ENCODE assay signal across 9 cellular contexts in the genomic region with DNA sequence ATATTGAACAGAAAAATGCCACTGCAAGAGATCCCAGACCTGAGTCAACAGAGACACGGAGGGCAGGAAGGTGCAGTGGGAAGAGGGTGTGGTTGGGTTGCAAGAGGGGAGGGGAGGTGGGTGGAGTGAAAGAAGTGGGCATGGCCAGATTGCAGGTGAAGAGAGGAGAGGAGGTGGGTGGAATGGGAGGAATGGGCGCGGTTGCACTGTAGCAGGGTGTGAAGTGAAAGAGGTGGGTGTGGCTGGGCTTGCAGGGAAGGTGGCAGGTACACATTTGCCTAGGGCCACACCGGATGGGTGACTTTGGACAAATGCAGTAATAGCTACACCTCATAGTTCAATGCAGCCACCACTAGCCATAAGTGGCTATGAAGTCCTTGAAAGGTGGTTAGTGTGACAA.
DNase-seq lines count a peak whose midpoint lies in the region; ATAC-seq and TF ChIP-seq lines count a peak whose summit lies in the region.
"Had no signal": no experiment of that assay in that cellular context is flagged by ENCODE, and none has a peak within 500 bp of the region (broad histone marks: within the 10 kb centered on the region; RNA-seq: fewer than 3 reads in every experiment).

No MANE protein-coding gene starts in this region.

- WGBS in spleen, 5 donors, result 54 to 67% (median 66%) methylated on average over 4 of the region's 4 CpGs

- POLR2A ChIA-PET in WTC11 (lab: Charles Lee), result no interaction called here

- no peaks in the 10 kb centered on the region for H3K27me3 Mint-ChIP-seq in activated T-cell treated with anti-CD3 and anti-CD28 coated beads, Interleukin-2, amount 50 U/mL, for 72 hours (ENCODE audit: low read depth)
- no peaks in the 10 kb centered on the region; the same call in 1 of the 2 replicates for H3K27me3 Mint-ChIP-seq in WTC11 (ENCODE audit: low read depth)
- H3K27me3 Mint-ChIP-seq in glutamatergic neuron (ENCODE audit: unreplicated experiment), result no peaks in the 10 kb centered on the region

- no peak for ATAC-seq in activated T-cell treated with anti-CD3 and anti-CD28 coated beads, Interleukin-2, amount 50 U/mL, for 72 hours (replicated peaks in 1 of 2)
- ATAC-seq in HG03039 (IDR thresholded peaks at IDR 0.05; ENCODE audit: unreplicated experiment) (peak; percentile 33), WTC11 (peak; percentile 100), GM21390 (IDR thresholded peaks at IDR 0.05; ENCODE audit: unreplicated experiment) (no peak), Right ventricle myocardium inferior (no peak)

- no peaks in the 10 kb centered on the region for H3K9me3 Mint-ChIP-seq in activated T-cell treated with anti-CD3 and anti-CD28 coated beads, Interleukin-2, amount 50 U/mL, for 72 hours
- no peaks in the 10 kb centered on the region for H3K9me3 Mint-ChIP-seq in WTC11
- H3K9me3 Mint-ChIP-seq in glutamatergic neuron (ENCODE audit: unreplicated experiment), result no peaks in the 10 kb centered on the region
- H3K9me3 Mint-ChIP-seq: brain had no signal

- CTCF ChIA-PET in WTC11 (lab: Charles Lee), result no interaction called here

- no peak overlapping the region for H3K4me3 ChIP-seq in spleen

- peak in 1 of 2 donors; percentile 11 for DNase-seq in activated T-cell treated with anti-CD3 and anti-CD28 coated beads, Interleukin-2, amount 50 U/mL, for 72 hours
- DNase-seq in activated T-cell treated with anti-CD3 and anti-CD28 coated beads, Interleukin-2, amount 50 U/mL, for 48 hours, result no peak
- peak; percentile 63 for DNase-seq in WTC11 (ENCODE audit: low spot score)
- DNase-seq in spleen, result no peak
- DNase-seq in glutamatergic neuron, result no peak
- no peak for DNase-seq in Right ventricle myocardium inferior (ENCODE audit: missing footprints)

- peaks cover 75% of the 10 kb centered on the region for H3K4me1 Mint-ChIP-seq in activated T-cell treated with anti-CD3 and anti-CD28 coated beads, Interleukin-2, amount 50 U/mL, for 72 hours (ENCODE audit: low read depth)
- H3K4me1 Mint-ChIP-seq in WTC11 (peaks cover 3% of the 10 kb centered on the region; the same call in 1 of the 2 replicates), glutamatergic neuron (ENCODE audit: low read depth, unreplicated experiment) (peaks cover 10% of the 10 kb centered on the region)

- intact Hi-C loops in spleen (cut with DNase I; ENCODE audit: low total_unique reads) (no loop called here), Right ventricle myocardium inferior (cut with DNase I) (no loop called here)

- peaks cover 0 to 1% of the 10 kb centered on the region in 2 donors for H3K36me3 Mint-ChIP-seq in activated T-cell treated with anti-CD3 and anti-CD28 coated beads, Interleukin-2, amount 50 U/mL, for 72 hours (ENCODE audit: insufficient read depth in 2 of 2)
- H3K36me3 Mint-ChIP-seq in WTC11 (no peaks in the 10 kb centered on the region), glutamatergic neuron (ENCODE audit: unreplicated experiment) (no peaks in the 10 kb centered on the region)
- H3K36me3 Mint-ChIP-seq: brain had no signal

- no peaks in the 10 kb centered on the region for H3K9me3 ChIP-seq in spleen

- TF ChIP-seq POLR2A in spleen (IDR thresholded peaks at IDR 0.05), result no peak

- peak overlapping the region in 5 of 8 donors; percentile 5 to 82 (median 71) for H3K27ac ChIP-seq in spleen

- TF ChIP-seq CTCF in WTC11 (IDR thresholded peaks at IDR 0.05) (no peak), spleen (IDR thresholded peaks at IDR 0.05 in 8 of 11, conservative IDR thresholded peaks at IDR 0.05 in 3 of 11) (no peak), glutamatergic neuron (IDR thresholded peaks at IDR 0.05; ENCODE audit: partially characterized antibody, unreplicated experiment) (no peak)

- H3K4me1 ChIP-seq in spleen, result peaks cover 10 to 85% (median 63%) of the 10 kb centered on the region in 6 donors

- no peak overlapping the region for H3K27ac Mint-ChIP-seq in activated T-cell treated with anti-CD3 and anti-CD28 coated beads, Interleukin-2, amount 50 U/mL, for 72 hours
- H3K27ac Mint-ChIP-seq in WTC11 (no peak overlapping the region), glutamatergic neuron (ENCODE audit: unreplicated experiment) (no peak overlapping the region)

- H3K36me3 ChIP-seq in spleen, result no peaks in the 10 kb centered on the region

- H3K4me3 Mint-ChIP-seq in activated T-cell treated with anti-CD3 and anti-CD28 coated beads, Interleukin-2, amount 50 U/mL, for 72 hours, result peak overlapping the region; percentile 41 to 55
- H3K4me3 Mint-ChIP-seq in WTC11, result no peak overlapping the region
- no peak overlapping the region for H3K4me3 Mint-ChIP-seq in glutamatergic neuron (ENCODE audit: unreplicated experiment)
- H3K4me3 Mint-ChIP-seq: brain had no signal

- H3K27me3 ChIP-seq in spleen (replicated peaks in 1 of 7), result no peaks in the 10 kb centered on the region

TF ChIP-seq in WTC11, 78 proteins besides CTCF, POLR2A, EP300 and RAD21:
- TF ChIP-seq, protein P1, sequence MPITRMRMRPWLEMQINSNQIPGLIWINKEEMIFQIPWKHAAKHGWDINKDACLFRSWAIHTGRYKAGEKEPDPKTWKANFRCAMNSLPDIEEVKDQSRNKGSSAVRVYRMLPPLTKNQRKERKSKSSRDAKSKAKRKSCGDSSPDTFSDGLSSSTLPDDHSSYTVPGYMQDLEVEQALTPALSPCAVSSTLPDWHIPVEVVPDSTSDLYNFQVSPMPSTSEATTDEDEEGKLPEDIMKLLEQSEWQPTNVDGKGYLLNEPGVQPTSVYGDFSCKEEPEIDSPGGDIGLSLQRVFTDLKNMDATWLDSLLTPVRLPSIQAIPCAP (CRISPR knock-in tag; IDR thresholded peaks at IDR 0.05), result no peak
- peak; percentile 30; the same call in 1 of the 2 replicates for TF ChIP-seq SP1 (CRISPR knock-in tag; conservative IDR thresholded peaks at IDR 0.05)

Comparison
In these comparisons a context has a peak if more than half of its experiments do, and no peak if none do; other contexts are left out.
1. ATAC-seq: peak in HG03039 (single experiment) and WTC11 (single experiment); none in activated T-cell treated with anti-CD3 and anti-CD28 coated beads, Interleukin-2, amount 50 U/mL, for 72 hours (0 of 2), GM21390 (single experiment) and Right ventricle myocardium inferior (single experiment).
2. H3K4me3 Mint-ChIP-seq: peak in activated T-cell treated with anti-CD3 and anti-CD28 coated beads, Interleukin-2, amount 50 U/mL, for 72 hours (2 of 2); none in WTC11 (single experiment) and glutamatergic neuron (single experiment).